1 cellular context compared by ENCODE assay signal in genomic region chr19:15025237-15025636, GRCh38.
TF ChIP-seq lines count a peak whose summit lies in the region.

No MANE protein-coding gene starts in this region.

TF ChIP-seq in HepG2, 621 proteins besides CTCF, POLR2A, EP300 and RAD21:
- TF ChIP-seq ZNF552 (CRISPR knock-in tag; IDR thresholded peaks at IDR 0.05; ENCODE audit: borderline replicate concordance), result no peak
- no peak for TF ChIP-seq ZFYVE20 (CRISPR knock-in tag; IDR thresholded peaks at IDR 0.05; ENCODE audit: borderline replicate concordance, low read depth)
- no peak for TF ChIP-seq PAWR (CRISPR knock-in tag; IDR thresholded peaks at IDR 0.05; ENCODE audit: borderline replicate concordance)
- TF ChIP-seq ZIK1 (CRISPR knock-in tag; IDR thresholded peaks at IDR 0.05; ENCODE audit: borderline replicate concordance, low read depth), result no peak
- TF ChIP-seq JUNB (CRISPR knock-in tag; IDR thresholded peaks at IDR 0.05; ENCODE audit: borderline replicate concordance), result no peak
- peak; percentile 18; the same call in 1 of the 2 replicates for TF ChIP-seq STAG1 (CRISPR knock-in tag; IDR thresholded peaks at IDR 0.05)
- TF ChIP-seq RNF219 (CRISPR knock-in tag; IDR thresholded peaks at IDR 0.05), result no peak
- no peak for TF ChIP-seq ZNF292 (CRISPR knock-in tag; IDR thresholded peaks at IDR 0.05; ENCODE audit: borderline replicate concordance, low read depth)
